ENCODE assay signal across 27 cellular contexts in the genomic region with DNA sequence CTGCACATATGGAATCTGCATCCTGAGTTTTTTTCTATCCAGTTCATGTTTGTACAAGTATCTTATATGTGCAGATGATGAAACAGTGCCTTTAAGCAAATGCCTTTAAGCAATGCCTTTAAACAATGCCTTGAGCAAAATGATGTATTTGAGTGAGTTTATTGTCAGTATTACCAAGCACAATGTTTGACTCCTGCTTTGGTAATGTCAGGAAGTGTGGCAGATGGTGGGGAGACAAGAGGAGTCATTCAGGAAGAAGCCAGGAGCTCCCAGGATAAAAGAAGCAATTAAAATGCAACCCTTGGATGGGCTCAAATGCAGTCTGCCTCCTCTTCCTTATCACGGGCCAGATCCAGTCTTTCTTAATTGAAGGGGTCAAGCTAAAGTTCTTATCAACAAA.
DNase-seq lines count a peak whose midpoint lies in the region; ATAC-seq and TF ChIP-seq lines count a peak whose summit lies in the region.
"Had no signal": no experiment of that assay in that cellular context is flagged by ENCODE, and none has a peak within 500 bp of the region (broad histone marks: within the 10 kb centered on the region; RNA-seq: fewer than 3 reads in every experiment).

No MANE protein-coding gene starts in this region.

- intact Hi-C loops in MCF 10A (cut with micrococcal nuclease) (no loop called here), breast epithelium (cut with DNase I; ENCODE audit: low total_unique reads) (no loop called here)

- ATAC-seq in HG03159 (IDR thresholded peaks at IDR 0.05; ENCODE audit: unreplicated experiment): no peak
- ATAC-seq: activated CD4-positive, CD25-positive, alpha-beta regulatory T cell treated with anti-CD3 and anti-CD28 coated beads, Interleukin-2, amount 50 U/mL, for 24 hours; body of pancreas; GM12878; GM23338 had no signal

- CTCF ChIA-PET in MCF 10A (lab: Yijun Ruan, JAX): interaction anchor here (0.6 to 1.4 kb wide), 5 partner anchors 11 to 505 kb away, joined by 3 to 7 read pairs (median 4); no protein-coding TSS in a partner anchor

- TF ChIP-seq POLR2A in breast epithelium (IDR thresholded peaks at IDR 0.05): no peak

- H3K27me3 Mint-ChIP-seq in MCF 10A (ENCODE audit: insufficient read depth, unreplicated experiment): no peaks in the 10 kb centered on the region

- POLR2A ChIA-PET in MCF 10A (lab: Yijun Ruan, JAX): interaction anchor here (0.6 to 1.1 kb wide), 2 partner anchors 9 to 1928 kb away, joined by 3 to 4 read pairs; no protein-coding TSS in a partner anchor

- peaks cover 0 to 5% of the 10 kb centered on the region in 2 donors for H3K27me3 ChIP-seq in breast epithelium
- H3K27me3 ChIP-seq: BLaER1, body of pancreas, neural progenitor cell had no signal

- no TSS peak for BruUV-seq in MCF 10A (replicated peaks; lab: Mats Ljungman, UMichigan)

- no peaks in the 10 kb centered on the region for H3K36me3 Mint-ChIP-seq in MCF 10A (ENCODE audit: insufficient read depth, unreplicated experiment)
- H3K36me3 Mint-ChIP-seq: neural progenitor cell had no signal

- peaks cover 25% of the 10 kb centered on the region for H3K4me1 Mint-ChIP-seq in MCF 10A (ENCODE audit: insufficient read depth, unreplicated experiment)

- in situ Hi-C loops in G401 (cut with HindIII; ENCODE audit: low sequenced_read_pairs): no loop called here

- H3K36me3 ChIP-seq in breast epithelium: no peaks in the 10 kb centered on the region
- H3K36me3 ChIP-seq: adrenal gland, BLaER1, tibial artery had no signal

- DNase-seq in MCF 10A (ENCODE audit: unreplicated experiment) (peak; percentile 36), breast epithelium (ENCODE audit: low spot score in 2 of 2) (no peak), NCI-H2171 treated with DMSO at 0.1 percent for 48 hours (lab: John Stamatoyannopoulos, UW) (peak; percentile 81), epithelial cell of prostate (ENCODE audit: low read depth, low spot score) (no peak), G401 (ENCODE audit: low spot score) (no peak), NCI-H2029 (lab: John Stamatoyannopoulos, UW) (no peak)
- DNase-seq: activated CD4-positive, alpha-beta T cell treated with anti-CD3 and anti-CD28 coated beads, Interleukin-2, amount 50 U/mL, for 48 hours; activated naive CD4-positive, alpha-beta T cell treated with Interleukin-2 at 50 U/mL for 16 hours; adrenal gland; body of pancreas; DND-41; dorsolateral prefrontal cortex; NCI-H1105; NCI-H2081; NCI-H510A; stimulated activated CD4-positive, alpha-beta T cell treated with anti-CD3 and anti-CD28 coated beads, Interleukin-1b, Interleukin-23, amount 100 ng/mL, for 48 hours; stimulated activated CD8-positive, alpha-beta memory T cell treated with anti-CD3 and anti-CD28 coated beads, Interleukin-4, amount 100 ng/mL, for 48 hours; tibial artery had no signal

- H3K9me3 Mint-ChIP-seq in MCF 10A (ENCODE audit: unreplicated experiment): peaks cover 5% of the 10 kb centered on the region

- no peak overlapping the region for H3K27ac ChIP-seq in breast epithelium
- peak overlapping the region; percentile 37 for H3K27ac ChIP-seq in epithelial cell of prostate
- H3K27ac ChIP-seq: adrenal gland, BLaER1, body of pancreas, dorsolateral prefrontal cortex, neural progenitor cell, parathyroid adenoma, tibial artery had no signal

- TF ChIP-seq CTCF in MCF 10A (IDR thresholded peaks at IDR 0.05; ENCODE audit: unreplicated experiment) (no peak), breast epithelium (IDR thresholded peaks at IDR 0.05) (no peak)

- H3K27ac Mint-ChIP-seq in MCF 10A (ENCODE audit: low read depth, unreplicated experiment): peak overlapping the region; percentile 10
- H3K27ac Mint-ChIP-seq: GM23338, neural progenitor cell had no signal

- no peaks in the 10 kb centered on the region for H3K9me3 ChIP-seq in breast epithelium
- H3K9me3 ChIP-seq: adrenal gland, body of pancreas had no signal

- no peaks in the 10 kb centered on the region for H3K4me1 ChIP-seq in breast epithelium
- H3K4me1 ChIP-seq: adrenal gland, BLaER1, body of pancreas, parathyroid adenoma, tibial artery had no signal

- no peak overlapping the region for H3K4me3 Mint-ChIP-seq in MCF 10A (ENCODE audit: unreplicated experiment)
- H3K4me3 Mint-ChIP-seq: GM23338, neural progenitor cell had no signal

- H3K4me3 ChIP-seq in breast epithelium: no peak overlapping the region
- H3K4me3 ChIP-seq: adrenal gland, BLaER1, body of pancreas, dorsolateral prefrontal cortex, GM12878, GM23338, lung, neural progenitor cell, smooth muscle cell, tibial artery had no signal

Comparison
In these comparisons a context has a peak if more than half of its experiments do, and no peak if none do; other contexts are left out.
1. DNase-seq: peak in MCF 10A (single experiment) and NCI-H2171 treated with DMSO at 0.1 percent for 48 hours (single experiment); none in breast epithelium (0 of 2), epithelial cell of prostate (single experiment), G401 (single experiment) and NCI-H2029 (single experiment).